In the genomic region with DNA sequence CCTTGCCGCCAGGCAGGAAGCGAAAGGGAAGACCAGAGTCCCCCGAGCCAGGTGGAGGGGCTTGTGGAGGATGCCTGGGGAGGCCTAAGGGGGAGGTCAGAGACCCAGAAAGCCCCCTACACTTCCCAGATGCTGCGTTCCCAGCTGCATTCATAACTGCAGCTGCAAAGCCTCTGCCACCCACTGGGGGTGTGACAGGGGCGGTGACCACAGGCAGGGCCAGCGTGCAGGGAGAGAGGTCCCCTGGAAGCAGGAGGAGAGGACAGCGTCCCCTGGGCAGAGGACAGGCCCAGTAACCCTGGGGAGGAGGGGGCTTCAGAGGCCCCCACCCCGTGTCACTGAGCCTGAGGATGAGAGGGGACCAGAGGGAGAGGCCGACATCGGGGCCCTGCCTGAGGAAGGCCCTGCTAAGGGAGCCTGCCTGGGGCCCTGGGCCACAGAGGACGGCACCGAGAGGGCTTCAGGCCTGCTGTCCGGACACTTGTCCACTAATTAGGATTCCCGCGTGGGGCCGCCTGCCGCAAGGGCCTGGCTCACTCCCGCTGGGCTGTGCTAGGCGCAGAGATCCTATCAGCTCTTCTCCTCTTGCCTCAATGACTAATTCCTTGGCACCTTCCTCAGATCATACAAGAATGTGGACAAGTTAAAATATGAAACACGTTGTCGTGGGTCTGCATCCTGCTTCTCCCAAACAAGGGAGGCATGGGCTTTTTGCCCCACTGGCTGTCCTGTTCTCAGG, we compare ENCODE assay signal across 16 cellular contexts. TPM values are rescaled to one million over a fixed set of nuclear protein-coding genes. Genes with fewer than 3 reads are reported as not detected.
DNase-seq lines count a peak whose midpoint lies in the region; ATAC-seq and TF ChIP-seq lines count a peak whose summit lies in the region.
"Had no signal": no experiment of that assay in that cellular context is flagged by ENCODE, and none has a peak within 500 bp of the region (broad histone marks: within the 10 kb centered on the region; RNA-seq: fewer than 3 reads in every experiment).

No MANE protein-coding gene starts in this region.

- H3K9me3 Mint-ChIP-seq in HFFc6 (no peaks in the 10 kb centered on the region), memory B cell (no peaks in the 10 kb centered on the region), mesothelial cell of epicardium (no peaks in the 10 kb centered on the region)
- H3K9me3 Mint-ChIP-seq: activated T-helper 17 cell treated with anti-CD3 and anti-CD28 coated beads, Interleukin-2, amount 50 U/mL, for 72 hours; stimulated activated naive B cell treated with anti-CD40 and anti-IgM and Interleukin-4, amounts not matched to agents 10 μg/mL and 1 μg/mL and 100 μg/mL, for 72 hours had no signal

- ATAC-seq in memory B cell (ENCODE audit: low read depth) (no peak), HG02938 (IDR thresholded peaks at IDR 0.05; ENCODE audit: unreplicated experiment) (no peak), HG03280 (IDR thresholded peaks at IDR 0.05; ENCODE audit: unreplicated experiment) (no peak)
- ATAC-seq: activated T-helper 17 cell treated with anti-CD3 and anti-CD28 coated beads, Interleukin-2, amount 50 U/mL, for 72 hours had no signal

- peak overlapping the region in 2 of 3 donors; percentile 16 to 39 for H3K4me3 ChIP-seq in breast epithelium

- intact Hi-C loops in breast epithelium (cut with DNase I; ENCODE audit: low total_unique reads) = no loop called here

- TF ChIP-seq POLR2A in breast epithelium (IDR thresholded peaks at IDR 0.05) = no peak

- peaks cover 6 to 11% of the 10 kb centered on the region in 2 donors for H3K4me1 ChIP-seq in breast epithelium

- H3K27me3 ChIP-seq in breast epithelium = peaks cover 0 to 64% of the 10 kb centered on the region in 2 donors

- H3K9me3 ChIP-seq in breast epithelium = no peaks in the 10 kb centered on the region

- peak overlapping the region; percentile 69 to 78 for H3K27ac ChIP-seq in breast epithelium
- H3K27ac ChIP-seq: KMS-11 had no signal

- H3K36me3 Mint-ChIP-seq in HFFc6 (ENCODE audit: low read depth) = no peaks in the 10 kb centered on the region
- no peaks in the 10 kb centered on the region for H3K36me3 Mint-ChIP-seq in memory B cell
- no peaks in the 10 kb centered on the region for H3K36me3 Mint-ChIP-seq in mesothelial cell of epicardium
- H3K36me3 Mint-ChIP-seq: stimulated activated naive B cell treated with anti-CD40 and anti-IgM and Interleukin-4, amounts not matched to agents 10 μg/mL and 1 μg/mL and 100 μg/mL, for 72 hours had no signal

- H3K4me1 Mint-ChIP-seq in HFFc6 (ENCODE audit: low read depth) = peaks cover 4% of the 10 kb centered on the region; the same call in 1 of the 2 replicates
- H3K4me1 Mint-ChIP-seq in memory B cell = peaks cover 6% of the 10 kb centered on the region
- H3K4me1 Mint-ChIP-seq in mesothelial cell of epicardium = peaks cover 17% of the 10 kb centered on the region
- H3K4me1 Mint-ChIP-seq: activated T-helper 17 cell treated with anti-CD3 and anti-CD28 coated beads, Interleukin-2, amount 50 U/mL, for 72 hours had no signal

- DNase-seq in AG20443 (ENCODE audit: low spot score) (peak; percentile 70), HFFc6 (peak; percentile 40), breast epithelium (ENCODE audit: low spot score in 2 of 2) (peak in 1 of 2 donors; percentile 73), memory B cell (ENCODE audit: low spot score in 2 of 2) (no peak), mesothelial cell of epicardium (ENCODE audit: low spot score in 2 of 2, unreplicated experiment in 2 of 2) (no peak)
- DNase-seq in effector CD4-positive, alpha-beta T cell = no peak
- DNase-seq: activated CD4-positive, alpha-beta T cell treated with anti-CD3 and anti-CD28 coated beads for 48 hours; midbrain; stimulated activated CD4-positive, alpha-beta T cell treated with anti-CD3 and anti-CD28 coated beads, Interleukin-4, amount 100 ng/mL, for 1 hour; stimulated activated naive B cell treated with anti-CD40 and anti-IgM and Interleukin-4, amounts not matched to agents 10 μg/mL and 1 μg/mL and 100 μg/mL, for 72 hours had no signal

- peak; percentile 43 for TF ChIP-seq CTCF in HFFc6 (IDR thresholded peaks at IDR 0.05)
- peak in 1 of 3 donors; percentile 20 for TF ChIP-seq CTCF in breast epithelium (IDR thresholded peaks at IDR 0.05)
- no peak for TF ChIP-seq CTCF in mesothelial cell of epicardium (IDR thresholded peaks at IDR 0.05; ENCODE audit: unreplicated experiment)

- no peaks in the 10 kb centered on the region for H3K36me3 ChIP-seq in breast epithelium

- H3K27me3 Mint-ChIP-seq in HFFc6 (ENCODE audit: insufficient read depth) (peaks cover 30% of the 10 kb centered on the region), memory B cell (peaks cover 8% of the 10 kb centered on the region), mesothelial cell of epicardium (ENCODE audit: low read depth) (peaks cover 52% of the 10 kb centered on the region)

- H3K27ac Mint-ChIP-seq in HFFc6 (no peak overlapping the region), memory B cell (no peak overlapping the region), mesothelial cell of epicardium (no peak overlapping the region)
- H3K27ac Mint-ChIP-seq: activated T-helper 17 cell treated with anti-CD3 and anti-CD28 coated beads, Interleukin-2, amount 50 U/mL, for 72 hours; stimulated activated naive B cell treated with anti-CD40 and anti-IgM and Interleukin-4, amounts not matched to agents 10 μg/mL and 1 μg/mL and 100 μg/mL, for 72 hours had no signal

- H3K4me3 Mint-ChIP-seq in HFFc6 (no peak overlapping the region), memory B cell (peak overlapping the region; percentile 61), mesothelial cell of epicardium (no peak overlapping the region)
- H3K4me3 Mint-ChIP-seq: activated T-helper 17 cell treated with anti-CD3 and anti-CD28 coated beads, Interleukin-2, amount 50 U/mL, for 72 hours had no signal

RNA-seq across cellular contexts. Expression of a gene that starts 49.1 kb away (rescaled TPM):
- total RNA-seq in HFFc6 (2021; fragmentation: NEBNext Ultra II Directional; extraction: Animal tissue kit (Norgen Biotek cat#: 25700)) = not detected
- total RNA-seq in breast epithelium (not detected), mesothelial cell of epicardium (not detected in 3 replicates)
- total RNA-seq: activated T-helper 17 cell treated with anti-CD3 and anti-CD28 coated beads, Interleukin-2, amount 50 U/mL, for 72 hours; endothelial cell of umbilical vein; posterior vena cava had no signal

RNA-seq across cellular contexts. Expression of a gene that starts 50.8 kb away (rescaled TPM):
- not detected for total RNA-seq in HFFc6 (2021; fragmentation: NEBNext Ultra II Directional; extraction: Animal tissue kit (Norgen Biotek cat#: 25700))
- total RNA-seq in breast epithelium = 1 to 10 TPM in 1 of 3 donors, under 1 TPM in 1, not detected in 1; 0.66 to 1.0 TPM
- 1.0 to 1.4 TPM (median 1.2 TPM) in 3 replicates for total RNA-seq in mesothelial cell of epicardium
- total RNA-seq: posterior vena cava had no signal

RNA-seq across cellular contexts. Expression of a gene that starts 53.3 kb away (rescaled TPM):
- 10 to 100 TPM; 11.8 to 14.8 (median 14.3) TPM for total RNA-seq in HFFc6 (2021; fragmentation: NEBNext Ultra II Directional; extraction: Animal tissue kit (Norgen Biotek cat#: 25700))
- total RNA-seq in breast epithelium = 10 to 100 TPM; 19.3 to 23.6 (median 20.2) TPM
- total RNA-seq in mesothelial cell of epicardium = 20.8 to 26.4 TPM (median 21.4 TPM) in 3 replicates

Comparison
In these comparisons a context has a peak if more than half of its experiments do, and no peak if none do; other contexts are left out.
1. DNase-seq: peak in AG20443 (single experiment) and HFFc6 (single experiment); none in memory B cell (0 of 2), mesothelial cell of epicardium (0 of 2) and effector CD4-positive, alpha-beta T cell (single experiment).